ENCODE assay signal across 8 cellular contexts in genomic region chr4:40057540-40058091, GRCh38.
A peak's percentile ranks its signal among the peaks of the same experiment; 100 is the strongest.
DNase-seq lines count a peak whose midpoint lies in the region; ATAC-seq and TF ChIP-seq lines count a peak whose summit lies in the region.

No MANE protein-coding gene starts in this region.

- DNase-seq in Ammon's horn (ENCODE audit: low spot score) = peak; percentile 94
- peak; percentile 71 for DNase-seq in NCI-H345 treated with DMSO at 0.1 percent for 48 hours (lab: John Stamatoyannopoulos, UW; ENCODE audit: unreplicated experiment)
- DNase-seq in activated CD4-positive, alpha-beta T cell treated with anti-CD3 and anti-CD28 coated beads for 1 hour = peak; percentile 44
- DNase-seq in choroid plexus epithelial cell (ENCODE audit: low read depth) = peak; percentile 98
- DNase-seq in kidney tubule cell (ENCODE audit: low spot score) = peak; percentile 95
- peak; percentile 79 for DNase-seq in stimulated activated CD4-positive, alpha-beta T cell treated with anti-CD3 and anti-CD28 coated beads, Interleukin-1b, Interleukin-23, amount 100 ng/mL, for 48 hours

- peak overlapping the region; percentile 85 for H3K4me3 ChIP-seq in choroid plexus epithelial cell (ENCODE audit: low read depth, low read length)

- ATAC-seq in GM19043 (IDR thresholded peaks at IDR 0.05; ENCODE audit: low read depth, unreplicated experiment) (peak; percentile 66), HG03354 (IDR thresholded peaks at IDR 0.05; ENCODE audit: poor library complexity, severe bottlenecking, unreplicated experiment) (peak; percentile 72)

- no peak for TF ChIP-seq CTCF in choroid plexus epithelial cell (conservative IDR thresholded peaks at IDR 0.05; ENCODE audit: low read depth, low read length)

Comparison
In these comparisons a context has a peak if more than half of its experiments do, and no peak if none do; other contexts are left out.
1. Peak in every context shown above with its lines: DNase-seq, ATAC-seq and H3K4me3 ChIP-seq.
2. DNase-seq: peak in every context shown above with its lines; median percentile 98 in choroid plexus epithelial cell; 95 in kidney tubule cell; 94 in Ammon's horn; 79 in stimulated activated CD4-positive, alpha-beta T cell treated with anti-CD3 and anti-CD28 coated beads, Interleukin-1b, Interleukin-23, amount 100 ng/mL, for 48 hours; 71 in NCI-H345 treated with DMSO at 0.1 percent for 48 hours; 44 in activated CD4-positive, alpha-beta T cell treated with anti-CD3 and anti-CD28 coated beads for 1 hour.